24 cellular contexts compared by ENCODE assay signal in genomic region chr1:199667079-199667478, GRCh38.
DNase-seq lines count a peak whose midpoint lies in the region; ATAC-seq and TF ChIP-seq lines count a peak whose summit lies in the region.
"Had no signal": no experiment of that assay in that cellular context is flagged by ENCODE, and none has a peak within 500 bp of the region (broad histone marks: within the 10 kb centered on the region; RNA-seq: fewer than 3 reads in every experiment).

No MANE protein-coding gene starts in this region.

- intact Hi-C loops in lower lobe of right lung (cut with DNase I): no loop called here

- no peaks in the 10 kb centered on the region for H3K4me1 ChIP-seq in lower lobe of right lung
- H3K4me1 ChIP-seq: BLaER1, pancreas had no signal

- no peak overlapping the region for H3K27ac Mint-ChIP-seq in activated T-cell treated with anti-CD3 and anti-CD28 coated beads, Interleukin-2, amount 50 U/mL, for 24 hours
- H3K27ac Mint-ChIP-seq: nephron, type B pancreatic cell had no signal

- no peak overlapping the region for H3K4me3 Mint-ChIP-seq in activated T-cell treated with anti-CD3 and anti-CD28 coated beads, Interleukin-2, amount 50 U/mL, for 24 hours
- H3K4me3 Mint-ChIP-seq: nephron, type B pancreatic cell had no signal

- no peak for TF ChIP-seq CTCF in lower lobe of right lung (IDR thresholded peaks at IDR 0.05)

- DNase-seq in DMS153 treated with DMSO at 0.1 percent for 48 hours (lab: John Stamatoyannopoulos, UW; ENCODE audit: unreplicated experiment) (peak; percentile 13), NAMALWA (ENCODE audit: low spot score) (peak; percentile 43), NCI-H510A treated with DMSO at 0.1 percent for 48 hours (lab: John Stamatoyannopoulos, UW) (peak; percentile 90), lower lobe of right lung (peak; percentile 51)
- no peak for DNase-seq in activated T-cell treated with anti-CD3 and anti-CD28 coated beads, Interleukin-2, amount 50 U/mL, for 24 hours
- DNase-seq: activated effector memory CD4-positive, alpha-beta T cell treated with anti-CD3 and anti-CD28 coated beads, Interleukin-2, amount 50 U/mL, for 16 hours; central memory CD4-positive, alpha-beta T cell; COR-L47; DND-41; mucosa of descending colon; NCI-H1436 treated with DMSO at 0.1 percent for 48 hours; NCI-H2227 treated with DMSO at 0.1 percent for 48 hours; pancreas; PC-9; Right ventricle myocardium superior; small intestine; stimulated activated CD4-positive, alpha-beta T cell treated with anti-CD3 and anti-CD28 coated beads, Interleukin-1b, Interleukin-23, amount 100 ng/mL, for 48 hours; T-helper 2 cell had no signal

- no peaks in the 10 kb centered on the region for H3K4me1 Mint-ChIP-seq in activated T-cell treated with anti-CD3 and anti-CD28 coated beads, Interleukin-2, amount 50 U/mL, for 24 hours (ENCODE audit: low read depth)

- no peaks in the 10 kb centered on the region for H3K36me3 ChIP-seq in lower lobe of right lung
- H3K36me3 ChIP-seq: BLaER1, pancreas had no signal

- no peaks in the 10 kb centered on the region for H3K36me3 Mint-ChIP-seq in activated T-cell treated with anti-CD3 and anti-CD28 coated beads, Interleukin-2, amount 50 U/mL, for 24 hours (ENCODE audit: low read depth)
- H3K36me3 Mint-ChIP-seq: type B pancreatic cell had no signal

- no peaks in the 10 kb centered on the region for H3K9me3 ChIP-seq in lower lobe of right lung
- H3K9me3 ChIP-seq: BLaER1, mucosa of descending colon, pancreas had no signal

- H3K4me3 ChIP-seq in lower lobe of right lung: no peak overlapping the region
- H3K4me3 ChIP-seq: BLaER1, K562, mucosa of descending colon, pancreas, PC-9 had no signal

- no peaks in the 10 kb centered on the region for H3K27me3 ChIP-seq in lower lobe of right lung (ENCODE audit: low read depth)
- H3K27me3 ChIP-seq: BLaER1, pancreas had no signal

- H3K27me3 Mint-ChIP-seq in activated T-cell treated with anti-CD3 and anti-CD28 coated beads, Interleukin-2, amount 50 U/mL, for 24 hours: peaks cover 27% of the 10 kb centered on the region
- H3K27me3 Mint-ChIP-seq: type B pancreatic cell had no signal

- no peaks in the 10 kb centered on the region for H3K9me3 Mint-ChIP-seq in activated T-cell treated with anti-CD3 and anti-CD28 coated beads, Interleukin-2, amount 50 U/mL, for 24 hours
- H3K9me3 Mint-ChIP-seq: type B pancreatic cell had no signal

- no peak overlapping the region for H3K27ac ChIP-seq in lower lobe of right lung
- H3K27ac ChIP-seq: BLaER1, pancreas, PC-9 had no signal

- ATAC-seq in lower lobe of right lung (peak; percentile 70 to 73), HG02885 (IDR thresholded peaks at IDR 0.05; ENCODE audit: poor library complexity, unreplicated experiment) (no peak), GM19455 (IDR thresholded peaks at IDR 0.05; ENCODE audit: unreplicated experiment) (no peak)
- ATAC-seq: K562, mucosa of descending colon, pancreas had no signal

Comparison
In these comparisons a context has a peak if more than half of its experiments do, and no peak if none do; other contexts are left out.
1. ATAC-seq: peak in lower lobe of right lung (2 of 2); none in HG02885 (single experiment) and GM19455 (single experiment).